ENCODE assay signal across 8 cellular contexts in the genomic region with DNA sequence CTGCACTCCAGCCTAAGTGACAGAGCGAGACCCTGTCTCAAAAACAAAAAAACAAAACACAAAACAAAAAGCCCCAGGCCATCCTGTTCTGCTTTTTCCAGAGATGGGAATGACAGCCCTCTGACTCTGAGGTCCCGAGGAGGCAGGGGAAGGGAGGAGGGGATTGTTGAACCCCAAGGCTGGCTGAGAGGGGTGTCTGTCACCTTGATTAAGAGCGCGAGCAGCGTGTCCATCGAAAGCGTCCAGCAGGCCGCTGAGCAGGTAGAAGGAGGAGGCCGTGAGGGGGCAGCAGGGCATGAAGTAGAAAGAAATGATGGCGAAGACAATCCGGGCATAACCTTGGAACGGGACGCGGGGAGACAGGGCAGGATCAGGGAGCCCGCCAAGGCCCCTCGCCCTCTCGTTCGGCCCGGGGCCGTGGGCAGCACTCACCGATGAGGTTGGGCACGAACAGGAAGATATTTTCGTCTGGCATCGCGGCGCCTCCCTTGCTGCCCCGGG. TPM values are rescaled to one million over a fixed set of nuclear protein-coding genes. Genes with fewer than 3 reads are reported as not detected.
DNase-seq lines count a peak whose midpoint lies in the region; ATAC-seq lines count a peak whose summit lies in the region.

No MANE protein-coding gene starts in this region.

- peak; percentile 55 for DNase-seq in Caki2 (ENCODE audit: low read depth)
- DNase-seq in activated CD4-positive, alpha-beta memory T cell treated with anti-CD3 and anti-CD28 coated beads, Interleukin-2, amount 10 ng/mL, durations not matched to agents 7 days and 5 days: no peak
- DNase-seq in left cardiac atrium: peak; percentile 45
- DNase-seq in trophoblast cell: peak; percentile 20 to 49
- no peak for DNase-seq in NCI-H446 (lab: John Stamatoyannopoulos, UW)
- no peak for DNase-seq in NCI-H226

- peak overlapping the region; percentile 89 for H3K4me2 ChIP-seq in trophoblast cell (ENCODE audit: low read length)

- H2BK12ac ChIP-seq in trophoblast cell (ENCODE audit: low read length): no peak overlapping the region

- H3K9me3 ChIP-seq in trophoblast cell (ENCODE audit: insufficient read depth, low read depth, low read length): peaks cover 3% of the 10 kb centered on the region

- POLR2A ChIA-PET in activated CD4-positive, alpha-beta memory T cell treated with anti-CD3 and anti-CD28 coated beads, Interleukin-2, amount 10 ng/mL, durations not matched to agents 7 days and 5 days (lab: Charles Lee): interaction anchor here (1.2 to 1.8 kb wide), 2 partner anchors 133 to 203 kb away, joined by 3 to 5 read pairs; a partner anchor contains a TSS

- peak overlapping the region; percentile 42 for H2AFZ ChIP-seq in trophoblast cell (ENCODE audit: insufficient read depth, low read length, poor library complexity)

- H3K9me3 Mint-ChIP-seq in activated CD4-positive, alpha-beta memory T cell treated with anti-CD3 and anti-CD28 coated beads, Interleukin-2, amount 10 ng/mL, durations not matched to agents 7 days and 5 days: no peaks in the 10 kb centered on the region

- intact Hi-C loops in left cardiac atrium (cut with DNase I): loop anchor here (10.0 kb wide), 2 partner anchors 142 to 152 kb away; a partner anchor contains a TSS

- peaks cover 5% of the 10 kb centered on the region for H3K79me1 ChIP-seq in trophoblast cell (ENCODE audit: low read length)

- peaks cover 4% of the 10 kb centered on the region for H3K79me2 ChIP-seq in trophoblast cell (ENCODE audit: control insufficient read depth, insufficient read depth, low read length, poor library complexity)

- H3K4me3 ChIP-seq in trophoblast cell (ENCODE audit: low read depth, low read length): peak overlapping the region; percentile 97

- H3K4me1 ChIP-seq in trophoblast cell (ENCODE audit: control insufficient read depth in 1 of 2, insufficient read depth in 2 of 2, low read length in 2 of 2): peaks cover 0 to 10% of the 10 kb centered on the region in 2 experiments

- no peak overlapping the region for H4K12ac ChIP-seq in trophoblast cell (ENCODE audit: low read depth, low read length)

- H3K27me3 Mint-ChIP-seq in activated CD4-positive, alpha-beta memory T cell treated with anti-CD3 and anti-CD28 coated beads, Interleukin-2, amount 10 ng/mL, durations not matched to agents 7 days and 5 days: peaks cover 2% of the 10 kb centered on the region

- peak overlapping the region; percentile 77 for H3K9ac ChIP-seq in trophoblast cell (ENCODE audit: low read length)

- no CpG with 5 or more reads among the region's 27 CpGs for WGBS in trophoblast cell (ENCODE audit: extremely low coverage, insufficient coverage, insufficient read length)

- H3K18ac ChIP-seq in trophoblast cell (ENCODE audit: low read length): peak overlapping the region; percentile 44

- H3K4me3 Mint-ChIP-seq in activated CD4-positive, alpha-beta memory T cell treated with anti-CD3 and anti-CD28 coated beads, Interleukin-2, amount 10 ng/mL, durations not matched to agents 7 days and 5 days: peak overlapping the region; percentile 95

- peak overlapping the region; percentile 37 for H3K4ac ChIP-seq in trophoblast cell (ENCODE audit: low read depth, low read length)

- ATAC-seq in HG02678 (IDR thresholded peaks at IDR 0.05; ENCODE audit: unreplicated experiment) (peak; percentile 2), left cardiac atrium (peak; percentile 2 to 9), HG02610 (IDR thresholded peaks at IDR 0.05; ENCODE audit: unreplicated experiment) (no peak)

- no peak overlapping the region for H2BK120ac ChIP-seq in trophoblast cell (ENCODE audit: insufficient read depth, low read length, poor library complexity)

- H3K23ac ChIP-seq in trophoblast cell (ENCODE audit: low read length): peak overlapping the region; percentile 31

- H3K27ac ChIP-seq in trophoblast cell (ENCODE audit: low read depth, low read length): peak overlapping the region; percentile 63

- H4K8ac ChIP-seq in trophoblast cell (ENCODE audit: low read depth, low read length): peak overlapping the region; percentile 93

- H3K27me3 ChIP-seq in trophoblast cell (ENCODE audit: insufficient read depth, low read length): no peaks in the 10 kb centered on the region

- no peak overlapping the region for H2BK5ac ChIP-seq in trophoblast cell (ENCODE audit: low read depth, low read length, poor library complexity)

- in situ Hi-C loops in Caki2 (cut with HindIII; ENCODE audit: low pct_unique_long_range_greater_than_20kb, low sequenced_read_pairs): no loop called here

- CTCF ChIA-PET in activated CD4-positive, alpha-beta memory T cell treated with anti-CD3 and anti-CD28 coated beads, Interleukin-2, amount 10 ng/mL, durations not matched to agents 7 days and 5 days (lab: Charles Lee): interaction anchor here (0.6 to 2.3 kb wide), 4 partner anchors 14 to 170 kb away, joined by 3 to 9 read pairs (median 5); a partner anchor contains a TSS

- H3K36me3 Mint-ChIP-seq in activated CD4-positive, alpha-beta memory T cell treated with anti-CD3 and anti-CD28 coated beads, Interleukin-2, amount 10 ng/mL, durations not matched to agents 7 days and 5 days (ENCODE audit: low read depth): peaks cover 27% of the 10 kb centered on the region

- H3K36me3 ChIP-seq in trophoblast cell (ENCODE audit: control insufficient read depth in 1 of 2, insufficient read depth in 2 of 2, low read length in 2 of 2): peaks cover 21 to 25% of the 10 kb centered on the region in 2 experiments

- H3K27ac Mint-ChIP-seq in activated CD4-positive, alpha-beta memory T cell treated with anti-CD3 and anti-CD28 coated beads, Interleukin-2, amount 10 ng/mL, durations not matched to agents 7 days and 5 days: peak overlapping the region; percentile 80

- peaks cover 27% of the 10 kb centered on the region for H3K4me1 Mint-ChIP-seq in activated CD4-positive, alpha-beta memory T cell treated with anti-CD3 and anti-CD28 coated beads, Interleukin-2, amount 10 ng/mL, durations not matched to agents 7 days and 5 days

- peak overlapping the region; percentile 76 for H4K91ac ChIP-seq in trophoblast cell (ENCODE audit: low read depth, low read length)

- H2AK5ac ChIP-seq in trophoblast cell (ENCODE audit: low read length): no peak overlapping the region

- peak overlapping the region; percentile 28 for H3K14ac ChIP-seq in trophoblast cell (ENCODE audit: low read length)

RNA-seq across cellular contexts. Expression of a gene that starts 0.6 kb away (rescaled TPM):
- total RNA-seq in Caki2 (2014; rRNA removed; shearing (Covaris generic); ENCODE audit: low replicate concordance): 92.6 and 130 TPM in 2 replicates
- 10 to 100 TPM; 60.0 to 63.2 TPM for total RNA-seq in activated CD4-positive, alpha-beta memory T cell treated with anti-CD3 and anti-CD28 coated beads, Interleukin-2, amount 10 ng/mL, durations not matched to agents 7 days and 5 days
- 10 to 100 TPM; 88.8 to 90.8 TPM for total RNA-seq in left cardiac atrium
- polyA plus RNA-seq in trophoblast cell (2013): 51.3 and 53.4 TPM in 2 replicates

RNA-seq across cellular contexts. Expression of a gene that starts 36.9 kb away (rescaled TPM):
- 50.1 and 68.9 TPM in 2 replicates for total RNA-seq in Caki2 (2014; rRNA removed; shearing (Covaris generic); ENCODE audit: low replicate concordance)
- total RNA-seq in activated CD4-positive, alpha-beta memory T cell treated with anti-CD3 and anti-CD28 coated beads, Interleukin-2, amount 10 ng/mL, durations not matched to agents 7 days and 5 days: under 1 TPM; 0.08 to 0.13 TPM
- 1 to 10 TPM in 1 of 2 donors, under 1 TPM in 1; 0.82 to 1.8 TPM for total RNA-seq in left cardiac atrium
- 21.3 and 21.4 TPM in 2 replicates for polyA plus RNA-seq in trophoblast cell (2013)

RNA-seq across cellular contexts. Expression of a gene that starts 37.9 kb away (rescaled TPM):
- 53.6 and 71.5 TPM in 2 replicates for total RNA-seq in Caki2 (2014; rRNA removed; shearing (Covaris generic); ENCODE audit: low replicate concordance)
- under 1 TPM in 1 of 2 experiments, not detected in 1; 0.15 TPM for total RNA-seq in activated CD4-positive, alpha-beta memory T cell treated with anti-CD3 and anti-CD28 coated beads, Interleukin-2, amount 10 ng/mL, durations not matched to agents 7 days and 5 days
- 1 to 10 TPM in 1 of 2 donors, under 1 TPM in 1; 0.59 to 1.0 TPM for total RNA-seq in left cardiac atrium
- 0.85 and 0.86 TPM in 2 replicates for polyA plus RNA-seq in trophoblast cell (2013)

RNA-seq across cellular contexts. Expression of a gene that starts 42.2 kb away (rescaled TPM):
- total RNA-seq in Caki2 (2014; rRNA removed; shearing (Covaris generic); ENCODE audit: low replicate concordance): 282 and 291 TPM in 2 replicates
- 100 to 1,000 TPM; 167 TPM for total RNA-seq in activated CD4-positive, alpha-beta memory T cell treated with anti-CD3 and anti-CD28 coated beads, Interleukin-2, amount 10 ng/mL, durations not matched to agents 7 days and 5 days
- total RNA-seq in left cardiac atrium: 10 to 100 TPM; 72.7 to 82.4 TPM
- 24.4 and 24.5 TPM in 2 replicates for polyA plus RNA-seq in trophoblast cell (2013)

RNA-seq across cellular contexts. Expression of a gene that starts 46.5 kb away (rescaled TPM):
- 117 and 122 TPM in 2 replicates for total RNA-seq in Caki2 (2014; rRNA removed; shearing (Covaris generic); ENCODE audit: low replicate concordance)
- 10 to 100 TPM; 26.6 to 28.4 TPM for total RNA-seq in activated CD4-positive, alpha-beta memory T cell treated with anti-CD3 and anti-CD28 coated beads, Interleukin-2, amount 10 ng/mL, durations not matched to agents 7 days and 5 days
- total RNA-seq in left cardiac atrium: 10 to 100 TPM; 15.1 to 16.6 TPM
- polyA plus RNA-seq in trophoblast cell (2013): 33.5 and 34.4 TPM in 2 replicates

Comparison
In these comparisons a context has a peak if more than half of its experiments do, and no peak if none do; other contexts are left out.
1. DNase-seq: peak in Caki2 (single experiment), left cardiac atrium (single experiment) and trophoblast cell (2 of 2); none in activated CD4-positive, alpha-beta memory T cell treated with anti-CD3 and anti-CD28 coated beads, Interleukin-2, amount 10 ng/mL, durations not matched to agents 7 days and 5 days (single experiment), NCI-H446 (0 of 2) and NCI-H226 (single experiment).
2. RNA of a gene that starts 36.9 kb away (total RNA-seq): 50.1 to 68.9 TPM in Caki2; 0.82 to 1.8 TPM in left cardiac atrium and 0.08 to 0.13 TPM in activated CD4-positive, alpha-beta memory T cell treated with anti-CD3 and anti-CD28 coated beads, Interleukin-2, amount 10 ng/mL, durations not matched to agents 7 days and 5 days; every median in the first group is over 10 times any median in the second.
3. RNA of a gene that starts 37.9 kb away (total RNA-seq): 53.6 to 71.5 TPM in Caki2; 0.59 to 1.0 TPM in left cardiac atrium and 0.15 TPM in activated CD4-positive, alpha-beta memory T cell treated with anti-CD3 and anti-CD28 coated beads, Interleukin-2, amount 10 ng/mL, durations not matched to agents 7 days and 5 days; every median in the first group is over 10 times any median in the second.